Comparison of ENCODE assay signal across 2 cellular contexts in the genomic region with DNA sequence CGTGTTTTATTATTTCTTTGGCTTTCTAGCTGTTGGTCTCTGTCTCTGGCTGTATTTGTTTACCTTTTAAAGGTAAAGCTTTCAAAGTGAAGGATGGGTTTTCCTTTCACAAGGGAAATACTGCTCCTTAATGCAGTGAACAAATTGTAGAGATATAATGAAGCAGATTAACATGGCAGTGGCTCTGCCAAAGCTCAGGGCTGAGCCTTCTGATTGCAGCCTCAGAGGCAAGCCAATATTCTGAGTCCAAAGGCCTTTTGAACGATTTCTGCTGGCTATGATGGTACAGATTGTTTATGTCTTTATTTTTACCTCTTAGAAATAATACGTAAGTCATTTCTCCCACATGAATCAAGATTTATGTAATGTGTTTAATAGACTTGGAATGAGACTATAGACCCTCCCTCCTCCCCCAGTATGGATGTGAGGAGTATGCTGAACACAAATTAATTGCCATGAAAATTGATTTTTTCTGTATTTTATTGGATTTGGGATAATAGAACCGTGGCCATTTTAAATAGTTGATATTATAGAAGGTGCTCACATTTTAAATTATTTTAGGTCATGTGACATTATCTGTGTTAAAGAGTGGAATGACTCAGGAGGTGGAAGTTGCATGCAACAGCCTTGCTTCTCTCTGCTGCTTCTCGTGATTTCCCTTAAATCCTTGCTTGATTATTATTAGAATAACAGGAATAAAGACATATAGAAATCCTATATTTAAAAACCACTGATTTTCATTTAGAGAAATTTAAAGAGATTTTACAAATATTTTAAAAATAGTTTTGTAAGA.
TF ChIP-seq lines count a peak whose summit lies in the region.

No MANE protein-coding gene starts in this region.

TF ChIP-seq in SK-N-SH, 30 proteins besides CTCF, POLR2A, EP300 and RAD21:
- TF ChIP-seq JUND (IDR thresholded peaks at IDR 0.05) (no peak), GATA2 (CRISPR knock-in tag; IDR thresholded peaks at IDR 0.05) (0 out of 2 replicates have a peak, but pooled peaks have one; percentile 22)
- TF ChIP-seq, protein P1, sequence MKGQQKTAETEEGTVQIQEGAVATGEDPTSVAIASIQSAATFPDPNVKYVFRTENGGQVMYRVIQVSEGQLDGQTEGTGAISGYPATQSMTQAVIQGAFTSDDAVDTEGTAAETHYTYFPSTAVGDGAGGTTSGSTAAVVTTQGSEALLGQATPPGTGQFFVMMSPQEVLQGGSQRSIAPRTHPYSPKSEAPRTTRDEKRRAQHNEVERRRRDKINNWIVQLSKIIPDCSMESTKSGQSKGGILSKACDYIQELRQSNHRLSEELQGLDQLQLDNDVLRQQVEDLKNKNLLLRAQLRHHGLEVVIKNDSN (IDR thresholded peaks at IDR 0.05; ENCODE audit: borderline replicate concordance, low read depth), result 0 out of 2 replicates have a peak, but pooled peaks have one; percentile 5
- TF ChIP-seq, protein P2, sequence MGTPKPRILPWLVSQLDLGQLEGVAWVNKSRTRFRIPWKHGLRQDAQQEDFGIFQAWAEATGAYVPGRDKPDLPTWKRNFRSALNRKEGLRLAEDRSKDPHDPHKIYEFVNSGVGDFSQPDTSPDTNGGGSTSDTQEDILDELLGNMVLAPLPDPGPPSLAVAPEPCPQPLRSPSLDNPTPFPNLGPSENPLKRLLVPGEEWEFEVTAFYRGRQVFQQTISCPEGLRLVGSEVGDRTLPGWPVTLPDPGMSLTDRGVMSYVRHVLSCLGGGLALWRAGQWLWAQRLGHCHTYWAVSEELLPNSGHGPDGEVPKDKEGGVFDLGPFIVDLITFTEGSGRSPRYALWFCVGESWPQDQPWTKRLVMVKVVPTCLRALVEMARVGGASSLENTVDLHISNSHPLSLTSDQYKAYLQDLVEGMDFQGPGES (IDR thresholded peaks at IDR 0.05; ENCODE audit: low read depth, low read length), result no peak

TF ChIP-seq in SK-N-SH treated with all-trans-retinoic acid at 6 μM for 48 hours, 23 proteins besides CTCF, POLR2A, EP300 and RAD21:
- TF ChIP-seq ISL1 (CRISPR knock-in tag; IDR thresholded peaks at IDR 0.05), result no peak
- no peak for TF ChIP-seq RARB (CRISPR knock-in tag; IDR thresholded peaks at IDR 0.05)
- TF ChIP-seq, protein P3, sequence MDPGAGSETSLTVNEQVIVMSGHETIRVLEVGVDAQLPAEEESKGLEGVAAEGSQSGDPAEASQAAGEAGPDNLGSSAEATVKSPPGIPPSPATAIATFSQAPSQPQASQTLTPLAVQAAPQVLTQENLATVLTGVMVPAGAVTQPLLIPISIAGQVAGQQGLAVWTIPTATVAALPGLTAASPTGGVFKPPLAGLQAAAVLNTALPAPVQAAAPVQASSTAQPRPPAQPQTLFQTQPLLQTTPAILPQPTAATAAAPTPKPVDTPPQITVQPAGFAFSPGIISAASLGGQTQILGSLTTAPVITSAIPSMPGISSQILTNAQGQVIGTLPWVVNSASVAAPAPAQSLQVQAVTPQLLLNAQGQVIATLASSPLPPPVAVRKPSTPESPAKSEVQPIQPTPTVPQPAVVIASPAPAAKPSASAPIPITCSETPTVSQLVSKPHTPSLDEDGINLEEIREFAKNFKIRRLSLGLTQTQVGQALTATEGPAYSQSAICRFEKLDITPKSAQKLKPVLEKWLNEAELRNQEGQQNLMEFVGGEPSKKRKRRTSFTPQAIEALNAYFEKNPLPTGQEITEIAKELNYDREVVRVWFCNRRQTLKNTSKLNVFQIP (CRISPR knock-in tag; IDR thresholded peaks at IDR 0.05; ENCODE audit: borderline replicate concordance, low read depth), result no peak
- TF ChIP-seq, protein P4, sequence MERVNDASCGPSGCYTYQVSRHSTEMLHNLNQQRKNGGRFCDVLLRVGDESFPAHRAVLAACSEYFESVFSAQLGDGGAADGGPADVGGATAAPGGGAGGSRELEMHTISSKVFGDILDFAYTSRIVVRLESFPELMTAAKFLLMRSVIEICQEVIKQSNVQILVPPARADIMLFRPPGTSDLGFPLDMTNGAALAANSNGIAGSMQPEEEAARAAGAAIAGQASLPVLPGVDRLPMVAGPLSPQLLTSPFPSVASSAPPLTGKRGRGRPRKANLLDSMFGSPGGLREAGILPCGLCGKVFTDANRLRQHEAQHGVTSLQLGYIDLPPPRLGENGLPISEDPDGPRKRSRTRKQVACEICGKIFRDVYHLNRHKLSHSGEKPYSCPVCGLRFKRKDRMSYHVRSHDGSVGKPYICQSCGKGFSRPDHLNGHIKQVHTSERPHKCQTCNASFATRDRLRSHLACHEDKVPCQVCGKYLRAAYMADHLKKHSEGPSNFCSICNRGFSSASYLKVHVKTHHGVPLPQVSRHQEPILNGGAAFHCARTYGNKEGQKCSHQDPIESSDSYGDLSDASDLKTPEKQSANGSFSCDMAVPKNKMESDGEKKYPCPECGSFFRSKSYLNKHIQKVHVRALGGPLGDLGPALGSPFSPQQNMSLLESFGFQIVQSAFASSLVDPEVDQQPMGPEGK (CRISPR knock-in tag; IDR thresholded peaks at IDR 0.05; ENCODE audit: borderline replicate concordance), result no peak
- TF ChIP-seq ZNF565 (CRISPR knock-in tag; conservative IDR thresholded peaks at IDR 0.05; ENCODE audit: low read depth), result no peak
- no peak for TF ChIP-seq ZFP3 (CRISPR knock-in tag; IDR thresholded peaks at IDR 0.05)
- TF ChIP-seq PPARA (CRISPR knock-in tag; IDR thresholded peaks at IDR 0.05; ENCODE audit: borderline replicate concordance), result no peak
- no peak for TF ChIP-seq ZC3H10 (CRISPR knock-in tag; IDR thresholded peaks at IDR 0.05)
- TF ChIP-seq GLIS3 (CRISPR knock-in tag; IDR thresholded peaks at IDR 0.05), result no peak
- no peak for TF ChIP-seq ARNTL (CRISPR knock-in tag; IDR thresholded peaks at IDR 0.05; ENCODE audit: borderline replicate concordance, low read depth)
- TF ChIP-seq, protein P5, sequence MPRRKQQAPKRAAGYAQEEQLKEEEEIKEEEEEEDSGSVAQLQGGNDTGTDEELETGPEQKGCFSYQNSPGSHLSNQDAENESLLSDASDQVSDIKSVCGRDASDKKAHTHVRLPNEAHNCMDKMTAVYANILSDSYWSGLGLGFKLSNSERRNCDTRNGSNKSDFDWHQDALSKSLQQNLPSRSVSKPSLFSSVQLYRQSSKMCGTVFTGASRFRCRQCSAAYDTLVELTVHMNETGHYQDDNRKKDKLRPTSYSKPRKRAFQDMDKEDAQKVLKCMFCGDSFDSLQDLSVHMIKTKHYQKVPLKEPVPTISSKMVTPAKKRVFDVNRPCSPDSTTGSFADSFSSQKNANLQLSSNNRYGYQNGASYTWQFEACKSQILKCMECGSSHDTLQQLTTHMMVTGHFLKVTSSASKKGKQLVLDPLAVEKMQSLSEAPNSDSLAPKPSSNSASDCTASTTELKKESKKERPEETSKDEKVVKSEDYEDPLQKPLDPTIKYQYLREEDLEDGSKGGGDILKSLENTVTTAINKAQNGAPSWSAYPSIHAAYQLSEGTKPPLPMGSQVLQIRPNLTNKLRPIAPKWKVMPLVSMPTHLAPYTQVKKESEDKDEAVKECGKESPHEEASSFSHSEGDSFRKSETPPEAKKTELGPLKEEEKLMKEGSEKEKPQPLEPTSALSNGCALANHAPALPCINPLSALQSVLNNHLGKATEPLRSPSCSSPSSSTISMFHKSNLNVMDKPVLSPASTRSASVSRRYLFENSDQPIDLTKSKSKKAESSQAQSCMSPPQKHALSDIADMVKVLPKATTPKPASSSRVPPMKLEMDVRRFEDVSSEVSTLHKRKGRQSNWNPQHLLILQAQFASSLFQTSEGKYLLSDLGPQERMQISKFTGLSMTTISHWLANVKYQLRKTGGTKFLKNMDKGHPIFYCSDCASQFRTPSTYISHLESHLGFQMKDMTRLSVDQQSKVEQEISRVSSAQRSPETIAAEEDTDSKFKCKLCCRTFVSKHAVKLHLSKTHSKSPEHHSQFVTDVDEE (CRISPR knock-in tag; IDR thresholded peaks at IDR 0.05), result no peak
- TF ChIP-seq ZNF8 (CRISPR knock-in tag; IDR thresholded peaks at IDR 0.05), result no peak
- TF ChIP-seq ESRRG (CRISPR knock-in tag; IDR thresholded peaks at IDR 0.05), result no peak
- no peak for TF ChIP-seq BACH2 (CRISPR knock-in tag; IDR thresholded peaks at IDR 0.05; ENCODE audit: borderline replicate concordance)
TF ChIP-seq in SK-N-SH treated with all-trans-retinoic acid at 6 μM for 48 hours: peak in this region for 0.
